19 cellular contexts compared by ENCODE assay signal in genomic region chr3:44444437-44444836, GRCh38.
"Had no signal": no experiment of that assay in that cellular context is flagged by ENCODE, and none has a peak within 500 bp of the region (broad histone marks: within the 10 kb centered on the region; RNA-seq: fewer than 3 reads in every experiment).

No MANE protein-coding gene starts in this region.

- H3K27ac ChIP-seq: hepatocyte, left ventricle myocardium inferior, spleen, thyroid gland, upper lobe of right lung, WERI-Rb-1 had no signal

- ATAC-seq: activated naive CD4-positive, alpha-beta T cell treated with anti-CD3 and anti-CD28 coated beads, Interleukin-2, amount 50 U/mL, for 72 hours; natural killer cell; SK-N-SH treated with all-trans-retinoic acid at 6 μM for 48 hours; upper lobe of right lung had no signal

- H3K27me3 ChIP-seq: hepatocyte, spleen, thyroid gland, upper lobe of right lung had no signal

- DNase-seq: activated CD4-positive, alpha-beta T cell treated with anti-CD3 and anti-CD28 coated beads, Interleukin-2, amount 50 U/mL, for 1 hour; activated CD4-positive, CD25-positive, alpha-beta regulatory T cell treated with anti-CD3 and anti-CD28 coated beads, Interleukin-2, amount 50 U/mL, for 72 hours; activated gamma-delta T cell; cerebellar nuclear complex; cortex of kidney; erythroblast; foreskin fibroblast; left ventricle myocardium inferior; natural killer cell; spleen; stimulated activated CD4-positive, alpha-beta T cell treated with anti-CD3 and anti-CD28 coated beads, Interleukin-4, amount 100 ng/mL, for 1 hour; stimulated activated naive CD4-positive, alpha-beta T cell treated with Interleukin-2 at 50 U/mL for 16 hours; substantia nigra; thyroid gland; upper lobe of right lung; WERI-Rb-1 had no signal

- H3K4me3 Mint-ChIP-seq: natural killer cell had no signal

- H3K4me3 ChIP-seq: hepatocyte, left ventricle myocardium inferior, spleen, thyroid gland, upper lobe of right lung had no signal

- H3K9me3 ChIP-seq: thyroid gland, upper lobe of right lung had no signal
